In genomic region chr4:17961249-17961648, GRCh38 we compare ENCODE assay signal across 22 cellular contexts.
"Had no signal": no experiment of that assay in that cellular context is flagged by ENCODE, and none has a peak within 500 bp of the region (broad histone marks: within the 10 kb centered on the region; RNA-seq: fewer than 3 reads in every experiment).

No MANE protein-coding gene starts in this region.

- H3K27me3 ChIP-seq: MG63, SJCRH30 had no signal

- H3K4me1 ChIP-seq: SJCRH30 had no signal

- H3K9me3 ChIP-seq: MG63, SJCRH30 had no signal

- ATAC-seq: Panc1, PC-3, Right ventricle myocardium inferior, SK-N-SH treated with all-trans-retinoic acid at 6 μM for 48 hours had no signal

- DNase-seq: Karpas-422, KG1, MG63, NCI-H1092, NCI-H1105 treated with DMSO at 0.1 percent for 48 hours, NCI-H1417 treated with DMSO at 0.1 percent for 48 hours, NCI-H187, NCI-H2029, NCI-H2081 treated with DMSO at 0.1 percent for 48 hours, NCI-H2171, NCI-H226, NCI-H446, NCI-H510A, NCI-H524 treated with DMSO at 0.1 percent for 48 hours, NCI-H69, NCI-H774, PC-3, SHP77 treated with DMSO at 0.1 percent for 48 hours, SJCRH30 had no signal

- H3K27ac ChIP-seq: SJCRH30 had no signal

- H3K36me3 ChIP-seq: SJCRH30 had no signal

- H3K4me3 ChIP-seq: MG63, SJCRH30 had no signal
